ENCODE assay signal across 19 cellular contexts in the genomic region with DNA sequence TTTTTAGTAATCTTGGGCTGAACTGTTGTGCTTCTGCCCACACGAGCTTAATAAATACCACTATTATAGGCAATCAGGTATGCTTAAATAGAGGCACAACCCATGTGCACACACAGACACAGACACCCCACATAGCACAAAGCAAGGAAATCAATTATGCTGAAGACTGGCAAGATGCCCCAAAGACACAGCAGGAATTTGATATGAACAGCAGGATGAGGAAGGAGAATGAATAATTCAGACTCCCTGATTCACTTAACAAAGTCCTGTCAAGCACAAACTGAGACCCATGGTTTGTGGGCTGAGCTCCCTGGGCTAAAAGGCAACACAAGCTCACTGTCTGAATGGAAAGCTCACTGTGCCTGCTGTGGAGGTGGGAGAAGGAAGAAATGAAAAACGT. TPM values are rescaled to one million over a fixed set of nuclear protein-coding genes. Genes with fewer than 3 reads are reported as not detected.
DNase-seq lines count a peak whose midpoint lies in the region; ATAC-seq and TF ChIP-seq lines count a peak whose summit lies in the region.
"Had no signal": no experiment of that assay in that cellular context is flagged by ENCODE, and none has a peak within 500 bp of the region (broad histone marks: within the 10 kb centered on the region; RNA-seq: fewer than 3 reads in every experiment).

No MANE protein-coding gene starts in this region.

- in situ Hi-C loops in brain microvascular endothelial cell (cut with HindIII; ENCODE audit: low pct_ligation_motif_present, low sequenced_read_pairs), result no loop called here

- no peak overlapping the region for H3K27ac ChIP-seq in brain microvascular endothelial cell
- peak overlapping the region; percentile 28 to 65 for H3K27ac ChIP-seq in uterus

- no peak for DNase-seq in left ventricle myocardium superior
- no peak for DNase-seq in cardiac septum (ENCODE audit: low spot score)
- DNase-seq in brain microvascular endothelial cell, result peak; percentile 21
- peak; percentile 23 for DNase-seq in medulla oblongata (ENCODE audit: extremely low spot score)
- no peak for DNase-seq in uterus
- DNase-seq in AG08395 (ENCODE audit: low spot score), result no peak
- DNase-seq in NCI-H2196 (lab: John Stamatoyannopoulos, UW; ENCODE audit: unreplicated experiment), result no peak
- DNase-seq in MCF 10A (ENCODE audit: unreplicated experiment), result no peak
- DNase-seq: activated CD4-positive, alpha-beta memory T cell treated with anti-CD3 and anti-CD28 coated beads for 36 hours; DMS79; dorsolateral prefrontal cortex; NCI-H1930; NCI-H524 treated with DMSO at 0.1 percent for 48 hours; nephron progenitor cell; PC-3; stimulated activated CD4-positive, alpha-beta T cell treated with anti-CD3 and anti-CD28 coated beads, Interleukin-4, amount 100 ng/mL, for 4 hours had no signal

- peaks cover 6% of the 10 kb centered on the region for H3K36me3 Mint-ChIP-seq in MCF 10A (ENCODE audit: insufficient read depth, unreplicated experiment)
- H3K36me3 Mint-ChIP-seq: activated CD4-positive, alpha-beta memory T cell treated with anti-CD3 and anti-CD28 coated beads for 36 hours; CD14-positive monocyte had no signal

- no peaks in the 10 kb centered on the region for H3K4me1 Mint-ChIP-seq in MCF 10A (ENCODE audit: insufficient read depth, unreplicated experiment)

- no peaks in the 10 kb centered on the region for H3K36me3 ChIP-seq in brain microvascular endothelial cell (replicated peaks)
- no peaks in the 10 kb centered on the region for H3K36me3 ChIP-seq in uterus
- H3K36me3 ChIP-seq: tibial nerve had no signal

- no peak for TF ChIP-seq POLR2A in uterus (IDR thresholded peaks at IDR 0.05)

- H3K4me1 ChIP-seq in uterus, result peaks cover 8 to 11% of the 10 kb centered on the region in 2 donors

- no TSS peak for BruUV-seq in MCF 10A (replicated peaks; lab: Mats Ljungman, UMichigan)

- intact Hi-C loops in left ventricle myocardium superior (cut with micrococcal nuclease), result no loop called here
- intact Hi-C loops in cardiac septum (cut with DNase I), result no loop called here
- intact Hi-C loops in uterus (cut with DNase I; ENCODE audit: low total_unique reads), result no loop called here
- intact Hi-C loops in MCF 10A (cut with micrococcal nuclease), result no loop called here

- CTCF ChIA-PET in MCF 10A (lab: Yijun Ruan, JAX), result interaction anchor here (1.0 kb wide), 1 partner anchor 80 kb away, joined by 3 read pairs; no protein-coding TSS in a partner anchor

- H3K27me3 ChIP-seq in brain microvascular endothelial cell (replicated peaks) (no peaks in the 10 kb centered on the region), uterus (no peaks in the 10 kb centered on the region)
- H3K27me3 ChIP-seq: dorsolateral prefrontal cortex, tibial nerve had no signal

- H3K27ac Mint-ChIP-seq in MCF 10A (ENCODE audit: low read depth, unreplicated experiment), result no peak overlapping the region
- H3K27ac Mint-ChIP-seq: activated CD4-positive, alpha-beta memory T cell treated with anti-CD3 and anti-CD28 coated beads for 36 hours; activated T-helper 1 cell treated with anti-CD3 and anti-CD28 coated beads, Interleukin-12 subunit alpha, Interleukin-12 subunit beta, Interleukin-2, Interleukin-4 antibody, amounts not matched to agents 30 ng/mL and 10 ng/mL and 1 ng/mL, durations not matched to agents 14 hours and 24 hours and 36 hours; CD14-positive monocyte had no signal

- no peak for TF ChIP-seq CTCF in brain microvascular endothelial cell (IDR thresholded peaks at IDR 0.05; ENCODE audit: low read depth, low read length, missing control alignments)
- TF ChIP-seq CTCF in uterus (IDR thresholded peaks at IDR 0.05), result no peak
- no peak for TF ChIP-seq CTCF in MCF 10A (IDR thresholded peaks at IDR 0.05; ENCODE audit: unreplicated experiment)

- H3K4me3 ChIP-seq in brain microvascular endothelial cell (ENCODE audit: low read depth, low read length), result no peak overlapping the region
- no peak overlapping the region for H3K4me3 ChIP-seq in uterus
- H3K4me3 ChIP-seq: dorsolateral prefrontal cortex, tibial nerve had no signal

- no peaks in the 10 kb centered on the region for H3K27me3 Mint-ChIP-seq in MCF 10A (ENCODE audit: insufficient read depth, unreplicated experiment)

- peak; percentile 28 for ATAC-seq in left ventricle myocardium superior
- ATAC-seq: PC-3 had no signal

- no peaks in the 10 kb centered on the region for H3K9me3 Mint-ChIP-seq in MCF 10A (ENCODE audit: unreplicated experiment)
- H3K9me3 Mint-ChIP-seq: activated CD4-positive, alpha-beta memory T cell treated with anti-CD3 and anti-CD28 coated beads for 36 hours; activated T-helper 1 cell treated with anti-CD3 and anti-CD28 coated beads, Interleukin-12 subunit alpha, Interleukin-12 subunit beta, Interleukin-2, Interleukin-4 antibody, amounts not matched to agents 30 ng/mL and 10 ng/mL and 1 ng/mL, durations not matched to agents 14 hours and 24 hours and 36 hours; CD14-positive monocyte; nephron progenitor cell had no signal

- H3K9me3 ChIP-seq in uterus, result no peaks in the 10 kb centered on the region
- H3K9me3 ChIP-seq: tibial nerve had no signal

- H3K4me3 Mint-ChIP-seq in MCF 10A (ENCODE audit: unreplicated experiment), result no peak overlapping the region
- H3K4me3 Mint-ChIP-seq: activated CD4-positive, alpha-beta memory T cell treated with anti-CD3 and anti-CD28 coated beads for 36 hours; activated T-helper 1 cell treated with anti-CD3 and anti-CD28 coated beads, Interleukin-12 subunit alpha, Interleukin-12 subunit beta, Interleukin-2, Interleukin-4 antibody, amounts not matched to agents 30 ng/mL and 10 ng/mL and 1 ng/mL, durations not matched to agents 14 hours and 24 hours and 36 hours; CD14-positive monocyte; nephron progenitor cell had no signal

- POLR2A ChIA-PET in MCF 10A (lab: Yijun Ruan, JAX), result no interaction called here

RNA-seq across cellular contexts. Expression of a gene that starts 42.5 kb away (rescaled TPM):
- 76.7 TPM for total RNA-seq in left ventricle myocardium superior
- 102 TPM for total RNA-seq in cardiac septum
- 100 to 1,000 TPM in 2 of 4 donors, 10 to 100 TPM in 2; 81.0 to 311 (median 147) TPM for total RNA-seq in uterus
- 89.4 and 92.0 TPM in 2 replicates for total RNA-seq in MCF 10A (2022)

Comparison
In these comparisons a context has a peak if more than half of its experiments do, and no peak if none do; other contexts are left out.
1. DNase-seq: peak in brain microvascular endothelial cell (single experiment) and medulla oblongata (single experiment); none in left ventricle myocardium superior (single experiment), cardiac septum (single experiment), uterus (0 of 2), AG08395 (single experiment), NCI-H2196 (single experiment) and MCF 10A (single experiment).